8 cellular contexts compared by ENCODE assay signal in the genomic region with DNA sequence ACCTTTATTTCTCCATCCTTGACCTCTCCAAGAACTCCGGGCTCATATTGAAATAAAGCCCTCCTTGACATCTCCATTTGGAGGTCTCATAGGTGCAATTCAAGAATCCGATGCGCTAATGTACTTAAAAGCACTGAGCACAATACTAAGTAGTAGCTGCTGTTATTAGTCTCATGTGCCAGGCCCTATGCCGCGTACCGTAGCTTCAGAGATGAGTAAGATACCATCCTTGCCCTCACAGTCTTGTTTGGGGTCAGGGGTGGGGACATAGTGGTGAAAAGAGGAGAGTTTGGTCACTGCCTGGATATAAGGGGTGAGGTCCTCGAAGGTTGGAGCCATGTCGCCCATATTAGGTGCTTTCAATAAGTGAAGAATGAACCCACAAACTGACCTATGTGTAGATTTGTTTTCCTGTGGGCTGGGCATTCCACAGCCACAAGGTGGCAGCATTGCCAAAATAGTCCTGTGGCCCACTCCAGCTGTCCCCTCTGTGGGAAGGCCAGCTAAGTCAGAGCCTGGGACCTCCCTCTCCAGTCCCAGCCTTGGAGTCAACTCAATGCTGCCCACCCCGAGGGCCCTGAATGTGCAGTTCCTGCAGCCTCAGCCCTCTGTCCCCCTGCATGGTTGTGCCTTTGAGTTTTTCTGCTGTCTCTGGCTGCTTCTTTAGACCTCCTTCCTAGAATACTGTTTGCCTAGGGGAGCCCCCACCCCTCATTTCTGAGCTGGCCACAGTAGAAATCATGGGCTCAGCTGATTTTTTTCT. TPM values are rescaled to one million over a fixed set of nuclear protein-coding genes. Genes with fewer than 3 reads are reported as not detected.
A peak's percentile ranks its signal among the peaks of the same experiment; 100 is the strongest.
DNase-seq lines count a peak whose midpoint lies in the region; ATAC-seq and TF ChIP-seq lines count a peak whose summit lies in the region.

No MANE protein-coding gene starts in this region.

- DNase-seq in CD14-positive monocyte (ENCODE audit: low spot score) (peak; percentile 64), HuH-7.5 (ENCODE audit: low spot score) (peak; percentile 62), RPMI8226 (peak; percentile 58), germinal center (ENCODE audit: low spot score) (peak; percentile 47), omental fat pad (ENCODE audit: low spot score) (peak; percentile 65)
- DNase-seq in activated naive CD4-positive, alpha-beta T cell treated with Interleukin-2 at 50 U/mL for 16 hours: peak; percentile 61

- intact Hi-C loops in CD14-positive monocyte (cut with micrococcal nuclease): loop anchor here (2.0 to 5.0 kb wide), 4 partner anchors 47 to 170 kb away; a partner anchor contains a TSS

- H3K27ac Mint-ChIP-seq in CD14-positive monocyte: peak overlapping the region; percentile 86 to 95 (median 92)

- peaks cover 21 to 36% of the 10 kb centered on the region in 2 donors for H3K36me3 Mint-ChIP-seq in CD14-positive monocyte

- peaks cover 50% of the 10 kb centered on the region for H3K4me1 Mint-ChIP-seq in CD14-positive monocyte

- peak; percentile 28 for ATAC-seq in GM19351 (IDR thresholded peaks at IDR 0.05; ENCODE audit: unreplicated experiment)
- ATAC-seq in omental fat pad (ENCODE audit: low FRiP score): peak; percentile 80
- ATAC-seq in GM19324 (IDR thresholded peaks at IDR 0.05; ENCODE audit: low FRiP score, unreplicated experiment): no peak

- no peaks in the 10 kb centered on the region for H3K9me3 Mint-ChIP-seq in CD14-positive monocyte

- peak; percentile 91 for TF ChIP-seq CTCF in CD14-positive monocyte (IDR thresholded peaks at IDR 0.05)
- peak in 1 of 3 donors; percentile 58 for TF ChIP-seq CTCF in omental fat pad (IDR thresholded peaks at IDR 0.05)

- no peak overlapping the region for H3K4me3 Mint-ChIP-seq in CD14-positive monocyte

- H3K27me3 Mint-ChIP-seq in CD14-positive monocyte (ENCODE audit: low read depth in 3 of 3): no peaks in the 10 kb centered on the region

RNA-seq across cellular contexts. Expression of a gene that starts 6.5 kb away (rescaled TPM):
- 10 to 100 TPM; 30.4 to 30.7 TPM for polyA plus RNA-seq in CD14-positive monocyte
- 10 to 100 TPM in 2 of 4 donors, 1 to 10 TPM in 2; 8.0 to 12.4 (median 9.9) TPM for total RNA-seq in omental fat pad

RNA-seq across cellular contexts. Expression of a gene that starts 27.5 kb away (rescaled TPM):
- 10 to 100 TPM in 1 of 2 donors, 1 to 10 TPM in 1; 7.0 to 13.8 TPM for polyA plus RNA-seq in CD14-positive monocyte
- total RNA-seq in omental fat pad: 10 to 100 TPM in 1 of 4 donors, 1 to 10 TPM in 3; 6.0 to 17.0 (median 8.5) TPM

RNA-seq across cellular contexts. Expression of a gene that starts 41.5 kb away (rescaled TPM):
- 10 to 100 TPM; 15.2 to 15.4 TPM for polyA plus RNA-seq in CD14-positive monocyte
- total RNA-seq in omental fat pad: 10 to 100 TPM; 10.2 to 27.3 (median 17.4) TPM

RNA-seq across cellular contexts. Expression of a gene that starts 41.7 kb away (rescaled TPM):
- 10 to 100 TPM; 68.7 to 87.6 TPM for polyA plus RNA-seq in CD14-positive monocyte
- 100 to 1,000 TPM in 1 of 4 donors, 10 to 100 TPM in 3; 83.5 to 109 (median 91.8) TPM for total RNA-seq in omental fat pad

RNA-seq across cellular contexts. Expression of a gene that starts 45.1 kb away (rescaled TPM):
- polyA plus RNA-seq in CD14-positive monocyte: 10 to 100 TPM in 1 of 2 donors, 1 to 10 TPM in 1; 7.8 to 10.1 TPM
- 10 to 100 TPM; 13.2 to 59.3 (median 41.9) TPM for total RNA-seq in omental fat pad
